ENCODE assay signal across 1 cellular context in the genomic region with DNA sequence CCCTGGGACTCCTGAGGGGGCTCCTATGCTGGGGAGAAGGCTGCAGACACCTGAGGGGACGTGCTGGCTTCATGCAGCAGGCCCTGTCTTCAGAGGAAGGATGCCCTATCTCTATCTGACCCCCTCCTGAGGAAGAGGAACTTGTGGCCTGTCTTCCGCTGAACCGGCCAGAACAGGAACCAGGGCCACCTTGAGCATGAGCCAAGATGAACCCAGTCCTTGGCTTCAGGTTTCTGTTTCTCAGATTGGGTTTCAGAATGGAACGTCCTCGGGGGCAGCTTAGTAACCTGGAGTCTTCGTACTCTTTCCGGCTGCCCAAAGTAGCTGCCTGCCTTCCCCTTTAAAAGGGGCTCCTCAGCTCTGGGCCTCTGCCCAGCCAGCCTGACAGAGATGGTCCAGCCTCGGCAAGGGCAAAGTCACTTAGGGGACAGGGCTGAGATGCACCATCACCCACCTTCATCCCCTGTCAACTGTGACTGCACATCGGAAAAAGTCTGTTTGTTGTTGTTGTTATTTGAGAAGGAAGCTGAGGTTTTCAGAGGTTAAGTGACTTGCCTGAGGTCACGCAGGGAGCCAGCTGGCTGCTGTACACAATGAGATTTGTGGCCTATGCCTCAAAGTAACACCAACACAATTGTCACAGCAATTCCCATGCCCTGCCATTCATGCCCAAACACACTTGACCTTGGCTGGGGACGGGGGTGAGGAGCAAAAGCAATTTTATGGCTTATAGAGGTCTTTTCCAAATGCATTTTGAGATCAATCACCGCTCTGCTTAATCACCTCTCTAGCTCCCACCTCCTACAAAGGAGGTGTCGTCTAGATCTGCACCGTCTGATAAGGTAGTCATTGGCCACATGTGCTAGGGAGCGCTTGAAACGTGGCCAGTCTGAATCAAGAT.
TF ChIP-seq lines count a peak whose summit lies in the region.

No MANE protein-coding gene starts in this region.

TF ChIP-seq in GM12878, 131 proteins besides CTCF, POLR2A, EP300 and RAD21 (continues in another document):
- TF ChIP-seq CUX1 (IDR thresholded peaks at IDR 0.05; ENCODE audit: insufficient replicate concordance, low read depth, low read length) (peak; percentile 81), JUND (IDR thresholded peaks at IDR 0.05; ENCODE audit: low read depth, low read length) (no peak), NR2F1 (conservative IDR thresholded peaks at IDR 0.05) (peak; percentile 99), ASH2L (IDR thresholded peaks at IDR 0.05; ENCODE audit: borderline replicate concordance, low read depth) (peak; percentile 96; the same call in 1 of the 2 replicates), SMARCA5 (IDR thresholded peaks at IDR 0.05) (0 out of 2 replicates have a peak, but pooled peaks have one; percentile 39), BCL11A (IDR thresholded peaks at IDR 0.05; ENCODE audit: low read depth, low read length) (peak; percentile 81), HDGF (IDR thresholded peaks at IDR 0.05) (no peak; the same call in 1 of the 2 replicates), STAT3 (IDR thresholded peaks at IDR 0.05; ENCODE audit: low read depth, low read length) (no peak), BRCA1 (IDR thresholded peaks at IDR 0.05; ENCODE audit: low read depth, low read length) (no peak), ZNF207 (IDR thresholded peaks at IDR 0.05; ENCODE audit: borderline replicate concordance) (peak; percentile 28; the same call in 1 of the 2 replicates), MTA3 (IDR thresholded peaks at IDR 0.05; ENCODE audit: borderline replicate concordance, low read length) (no peak), FOS (IDR thresholded peaks at IDR 0.05; ENCODE audit: borderline replicate concordance, extremely low read depth, insufficient read length) (no peak), TCF3 (IDR thresholded peaks at IDR 0.05; ENCODE audit: borderline replicate concordance, insufficient read depth, low read depth, low read length) (peak; percentile 98), NR2C1 (IDR thresholded peaks at IDR 0.05) (peak; percentile 50; the same call in 1 of the 2 replicates), CBFB (IDR thresholded peaks at IDR 0.05; ENCODE audit: low read depth) (peak; percentile 92), IRF4 (IDR thresholded peaks at IDR 0.05; ENCODE audit: low read depth, low read length) (peak; percentile 28; the same call in 1 of the 2 replicates), MXI1 (IDR thresholded peaks at IDR 0.05; ENCODE audit: low read depth, low read length) (peak; percentile 48; the same call in 1 of the 2 replicates), SIN3A (IDR thresholded peaks at IDR 0.05; ENCODE audit: low read depth, low read length) (no peak), PAX8 (IDR thresholded peaks at IDR 0.05) (no peak), RCOR1 (conservative IDR thresholded peaks at IDR 0.05; ENCODE audit: low read depth, low read length) (0 out of 2 replicates have a peak, but pooled peaks have one; percentile 54), TCF12 (IDR thresholded peaks at IDR 0.05; ENCODE audit: low read depth, low read length) (peak; percentile 98), MTA2 (IDR thresholded peaks at IDR 0.05; ENCODE audit: low read depth) (peak; percentile 72), ZNF384 (IDR thresholded peaks at IDR 0.05; ENCODE audit: borderline replicate concordance, low read depth, low read length) (no peak), MEF2A (IDR thresholded peaks at IDR 0.05; ENCODE audit: insufficient read depth, low read depth, low read length) (0 out of 2 replicates have a peak, but pooled peaks have one; percentile 18), SRF (IDR thresholded peaks at IDR 0.05; ENCODE audit: low read depth in 2 of 2, low read length in 2 of 2) (peak in 1 of 2 experiments; percentile 69; a peak in 2 of 4 replicates), SP1 (IDR thresholded peaks at IDR 0.05; ENCODE audit: low read depth, low read length) (peak; percentile 67), BACH1 (IDR thresholded peaks at IDR 0.05; ENCODE audit: borderline replicate concordance) (0 out of 2 replicates have a peak, but pooled peaks have one; percentile 26), SPI1 (IDR thresholded peaks at IDR 0.05; ENCODE audit: borderline replicate concordance, insufficient read depth, low read depth, low read length) (peak; percentile 70), CREB1 (IDR thresholded peaks at IDR 0.05; ENCODE audit: low read depth) (no peak), RELB (IDR thresholded peaks at IDR 0.05; ENCODE audit: low read depth) (peak; percentile 72), BCL3 (IDR thresholded peaks at IDR 0.05; ENCODE audit: borderline replicate concordance, insufficient read depth, low read depth, low read length, poor library complexity, severe bottlenecking) (no peak), DPF2 (IDR thresholded peaks at IDR 0.05) (peak; percentile 82), IKZF1 (conservative IDR thresholded peaks at IDR 0.05) (peak; percentile 90), GATAD2B (conservative IDR thresholded peaks at IDR 0.05; ENCODE audit: low read depth) (peak; percentile 85), HCFC1 (IDR thresholded peaks at IDR 0.05; ENCODE audit: low read length) (no peak), ETV6 (conservative IDR thresholded peaks at IDR 0.05 in 1 of 2, IDR thresholded peaks at IDR 0.05 in 1 of 2; ENCODE audit: borderline replicate concordance in 1 of 2, low read depth in 1 of 2) (peak in 1 of 2 experiments; percentile 96; a peak in 2 of 4 replicates), EGR1 (IDR thresholded peaks at IDR 0.05; ENCODE audit: borderline replicate concordance in 1 of 2, low read depth in 2 of 2, low read length in 2 of 2) (peak in 1 of 2 experiments; percentile 70; a peak in 2 of 3 replicates), MEF2B (IDR thresholded peaks at IDR 0.05; ENCODE audit: partially characterized antibody, poor library complexity, severe bottlenecking) (peak; percentile 69), MLLT1 (IDR thresholded peaks at IDR 0.05) (peak; percentile 75)
- TF ChIP-seq, protein P1, sequence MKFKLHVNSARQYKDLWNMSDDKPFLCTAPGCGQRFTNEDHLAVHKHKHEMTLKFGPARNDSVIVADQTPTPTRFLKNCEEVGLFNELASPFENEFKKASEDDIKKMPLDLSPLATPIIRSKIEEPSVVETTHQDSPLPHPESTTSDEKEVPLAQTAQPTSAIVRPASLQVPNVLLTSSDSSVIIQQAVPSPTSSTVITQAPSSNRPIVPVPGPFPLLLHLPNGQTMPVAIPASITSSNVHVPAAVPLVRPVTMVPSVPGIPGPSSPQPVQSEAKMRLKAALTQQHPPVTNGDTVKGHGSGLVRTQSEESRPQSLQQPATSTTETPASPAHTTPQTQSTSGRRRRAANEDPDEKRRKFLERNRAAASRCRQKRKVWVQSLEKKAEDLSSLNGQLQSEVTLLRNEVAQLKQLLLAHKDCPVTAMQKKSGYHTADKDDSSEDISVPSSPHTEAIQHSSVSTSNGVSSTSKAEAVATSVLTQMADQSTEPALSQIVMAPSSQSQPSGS (IDR thresholded peaks at IDR 0.05; ENCODE audit: low read length), result no peak
- TF ChIP-seq, protein P2, sequence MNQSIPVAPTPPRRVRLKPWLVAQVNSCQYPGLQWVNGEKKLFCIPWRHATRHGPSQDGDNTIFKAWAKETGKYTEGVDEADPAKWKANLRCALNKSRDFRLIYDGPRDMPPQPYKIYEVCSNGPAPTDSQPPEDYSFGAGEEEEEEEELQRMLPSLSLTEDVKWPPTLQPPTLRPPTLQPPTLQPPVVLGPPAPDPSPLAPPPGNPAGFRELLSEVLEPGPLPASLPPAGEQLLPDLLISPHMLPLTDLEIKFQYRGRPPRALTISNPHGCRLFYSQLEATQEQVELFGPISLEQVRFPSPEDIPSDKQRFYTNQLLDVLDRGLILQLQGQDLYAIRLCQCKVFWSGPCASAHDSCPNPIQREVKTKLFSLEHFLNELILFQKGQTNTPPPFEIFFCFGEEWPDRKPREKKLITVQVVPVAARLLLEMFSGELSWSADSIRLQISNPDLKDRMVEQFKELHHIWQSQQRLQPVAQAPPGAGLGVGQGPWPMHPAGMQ (IDR thresholded peaks at IDR 0.05; ENCODE audit: borderline replicate concordance), result no peak
- TF ChIP-seq, protein P3, sequence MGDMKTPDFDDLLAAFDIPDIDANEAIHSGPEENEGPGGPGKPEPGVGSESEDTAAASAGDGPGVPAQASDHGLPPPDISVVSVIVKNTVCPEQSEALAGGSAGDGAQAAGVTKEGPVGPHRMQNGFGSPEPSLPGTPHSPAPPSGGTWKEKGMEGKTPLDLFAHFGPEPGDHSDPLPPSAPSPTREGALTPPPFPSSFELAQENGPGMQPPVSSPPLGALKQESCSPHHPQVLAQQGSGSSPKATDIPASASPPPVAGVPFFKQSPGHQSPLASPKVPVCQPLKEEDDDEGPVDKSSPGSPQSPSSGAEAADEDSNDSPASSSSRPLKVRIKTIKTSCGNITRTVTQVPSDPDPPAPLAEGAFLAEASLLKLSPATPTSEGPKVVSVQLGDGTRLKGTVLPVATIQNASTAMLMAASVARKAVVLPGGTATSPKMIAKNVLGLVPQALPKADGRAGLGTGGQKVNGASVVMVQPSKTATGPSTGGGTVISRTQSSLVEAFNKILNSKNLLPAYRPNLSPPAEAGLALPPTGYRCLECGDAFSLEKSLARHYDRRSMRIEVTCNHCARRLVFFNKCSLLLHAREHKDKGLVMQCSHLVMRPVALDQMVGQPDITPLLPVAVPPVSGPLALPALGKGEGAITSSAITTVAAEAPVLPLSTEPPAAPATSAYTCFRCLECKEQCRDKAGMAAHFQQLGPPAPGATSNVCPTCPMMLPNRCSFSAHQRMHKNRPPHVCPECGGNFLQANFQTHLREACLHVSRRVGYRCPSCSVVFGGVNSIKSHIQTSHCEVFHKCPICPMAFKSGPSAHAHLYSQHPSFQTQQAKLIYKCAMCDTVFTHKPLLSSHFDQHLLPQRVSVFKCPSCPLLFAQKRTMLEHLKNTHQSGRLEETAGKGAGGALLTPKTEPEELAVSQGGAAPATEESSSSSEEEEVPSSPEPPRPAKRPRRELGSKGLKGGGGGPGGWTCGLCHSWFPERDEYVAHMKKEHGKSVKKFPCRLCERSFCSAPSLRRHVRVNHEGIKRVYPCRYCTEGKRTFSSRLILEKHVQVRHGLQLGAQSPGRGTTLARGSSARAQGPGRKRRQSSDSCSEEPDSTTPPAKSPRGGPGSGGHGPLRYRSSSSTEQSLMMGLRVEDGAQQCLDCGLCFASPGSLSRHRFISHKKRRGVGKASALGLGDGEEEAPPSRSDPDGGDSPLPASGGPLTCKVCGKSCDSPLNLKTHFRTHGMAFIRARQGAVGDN (IDR thresholded peaks at IDR 0.05), result peak; percentile 92
